In genomic region chr17:45003877-45004276, GRCh38 we compare ENCODE assay signal across 23 cellular contexts. TPM values are rescaled to one million over a fixed set of nuclear protein-coding genes. Genes with fewer than 3 reads are reported as not detected.
DNase-seq lines count a peak whose midpoint lies in the region; ATAC-seq, FAIRE-seq and TF ChIP-seq lines count a peak whose summit lies in the region.
"Had no signal": no experiment of that assay in that cellular context is flagged by ENCODE, and none has a peak within 500 bp of the region (broad histone marks: within the 10 kb centered on the region; RNA-seq: fewer than 3 reads in every experiment).

No MANE protein-coding gene starts in this region.

- H3K4me3 ChIP-seq in bronchial epithelial cell (ENCODE audit: low read depth, low read length) (no peak overlapping the region), pancreas (no peak overlapping the region)
- H3K4me3 ChIP-seq: GM23248 had no signal

- H3K9me3 ChIP-seq in pancreas, result no peaks in the 10 kb centered on the region

- FAIRE-seq in bronchial epithelial cell (lab: Jason Lieb, UNC), result peak; percentile 43
- FAIRE-seq in pancreas (lab: Jason Lieb, UNC), result no peak
- FAIRE-seq: G401.6, GM12892 had no signal

- H3K27me3 ChIP-seq in bronchial epithelial cell (ENCODE audit: control insufficient read depth, insufficient read depth, low read length), result peaks cover 13% of the 10 kb centered on the region
- no peaks in the 10 kb centered on the region for H3K27me3 ChIP-seq in pancreas

- no peaks in the 10 kb centered on the region for H3K36me3 ChIP-seq in bronchial epithelial cell (ENCODE audit: control insufficient read depth, insufficient read depth, low read length)
- no peaks in the 10 kb centered on the region for H3K36me3 ChIP-seq in pancreas

- no peak overlapping the region for H3K27ac ChIP-seq in pancreas
- H3K27ac ChIP-seq: C4-2B, GM23248 had no signal

- DNase-seq in NCI-H82 (lab: John Stamatoyannopoulos, UW), result peak; percentile 33
- DNase-seq in NCI-H82 treated with DMSO at 0.1 percent for 48 hours (lab: John Stamatoyannopoulos, UW; ENCODE audit: unreplicated experiment), result no peak
- no peak for DNase-seq in bronchial epithelial cell (ENCODE audit: low read depth)
- peak; percentile 72 for DNase-seq in islet precursor cell
- no peak for DNase-seq in pons (ENCODE audit: low spot score)
- DNase-seq in pancreas, result no peak
- no peak for DNase-seq in NCI-H2196 (lab: John Stamatoyannopoulos, UW; ENCODE audit: unreplicated experiment)
- DNase-seq: 8988T; Calu3; CD8-positive, alpha-beta memory T cell; DMS153; GM23248; HCEC 1CT; Kasumi-1; NCI-H187; NCI-H2107; NK-92 treated with Interleukin-12 subunit alpha and Interleukin-12 subunit beta, amount 100 ng/mL, for 24 hours; SIG-M5 had no signal

- intact Hi-C loops in pancreas (cut with DNase I), result no loop called here

- no peak for ATAC-seq in pancreas
- ATAC-seq in GM18870 (IDR thresholded peaks at IDR 0.05; ENCODE audit: unreplicated experiment), result no peak
- ATAC-seq: SK-N-SH treated with all-trans-retinoic acid at 6 μM for 48 hours had no signal

- WGBS in pancreas, 2 donors, result 68 to 78% methylated on average over 8 of the region's 8 CpGs

- no peak for TF ChIP-seq CTCF in bronchial epithelial cell (IDR thresholded peaks at IDR 0.05; ENCODE audit: insufficient read depth, low read length, severe bottlenecking)
- TF ChIP-seq CTCF in pancreas (IDR thresholded peaks at IDR 0.05), result no peak

- no peaks in the 10 kb centered on the region for H3K4me1 ChIP-seq in pancreas

RNA-seq across cellular contexts. Expression of gene C1QL1, which starts 35.8 kb away (rescaled TPM):
- not detected in 2 replicates for total RNA-seq in bronchial epithelial cell
- 1 to 10 TPM in 5 of 6 donors, under 1 TPM in 1; 0.92 to 4.3 (median 2.7) TPM for total RNA-seq in pancreas
- polyA plus RNA-seq in pancreas, result 10 to 100 TPM; 17.0 to 29.3 TPM
- total RNA-seq: CD8-positive, alpha-beta memory T cell had no signal
- polyA plus RNA-seq: CD8-positive, alpha-beta memory T cell had no signal

RNA-seq across cellular contexts. Expression of gene DCAKD, which starts 47.6 kb away (rescaled TPM):
- total RNA-seq in bronchial epithelial cell, result 18.2 and 25.9 TPM in 2 replicates
- total RNA-seq in pancreas, result 10 to 100 TPM in 5 of 6 donors, 1 to 10 TPM in 1; 9.3 to 19.2 (median 12.1) TPM
- polyA plus RNA-seq in pancreas, result 10 to 100 TPM in 1 of 2 donors, 1 to 10 TPM in 1; 9.8 to 14.1 TPM

RNA-seq across cellular contexts. Expression of gene KIF18B, which starts 56.3 kb away (rescaled TPM):
- 0.13 TPM in 1 of 2 replicates, not detected in the other for total RNA-seq in bronchial epithelial cell
- total RNA-seq in pancreas, result under 1 TPM in 5 of 6 donors, not detected in 1; 0.05 to 0.53 (median 0.22) TPM
- polyA plus RNA-seq in pancreas, result under 1 TPM; 0.05 to 0.11 TPM

RNA-seq across cellular contexts. Expression of gene NMT1, which starts 57.2 kb away (rescaled TPM):
- total RNA-seq in bronchial epithelial cell (48.1 and 54.2 TPM in 2 replicates), pancreas (10 to 100 TPM; 31.7 to 66.5 (median 43.6) TPM)
- 10 to 100 TPM; 27.0 to 37.9 TPM for polyA plus RNA-seq in pancreas

Comparison
In these comparisons a context has a peak if more than half of its experiments do, and no peak if none do; other contexts are left out.
1. DNase-seq: peak in NCI-H82 (single experiment) and islet precursor cell (single experiment); none in NCI-H82 treated with DMSO at 0.1 percent for 48 hours (single experiment), bronchial epithelial cell (single experiment), pons (single experiment), pancreas (0 of 6) and NCI-H2196 (single experiment).